In genomic region chr7:129948877-129949291, GRCh38 we compare ENCODE assay signal across 9 cellular contexts. TPM values are rescaled to one million over a fixed set of nuclear protein-coding genes. Genes with fewer than 3 reads are reported as not detected.
A peak's percentile ranks its signal among the peaks of the same experiment; 100 is the strongest.
DNase-seq lines count a peak whose midpoint lies in the region; ATAC-seq and TF ChIP-seq lines count a peak whose summit lies in the region.
"Had no signal": no experiment of that assay in that cellular context is flagged by ENCODE, and none has a peak within 500 bp of the region (broad histone marks: within the 10 kb centered on the region; RNA-seq: fewer than 3 reads in every experiment).

No MANE protein-coding gene starts in this region.

- H3K4me3 Mint-ChIP-seq in CD8-positive, alpha-beta T cell: no peak overlapping the region
- no peak overlapping the region for H3K4me3 Mint-ChIP-seq in activated T-cell treated with anti-CD3 and anti-CD28 coated beads, Interleukin-2, amount 50 U/mL, for 72 hours
- no peak overlapping the region for H3K4me3 Mint-ChIP-seq in naive B cell
- H3K4me3 Mint-ChIP-seq in stimulated activated effector memory CD8-positive, alpha-beta T cell treated with anti-CD3 and anti-CD28 coated beads, Interleukin-12 subunit alpha, Interleukin-12 subunit beta, amount 100 ng/mL, for 72 hours: no peak overlapping the region
- H3K4me3 Mint-ChIP-seq: dendritic cell treated with granulocyte-macrophage colony-stimulating factor and Interleukin-4, amounts not matched to agents 40 ng/mL and 50 ng/mL, for 4 days had no signal

- peaks cover 76% of the 10 kb centered on the region for H3K79me2 ChIP-seq in fibroblast of lung (ENCODE audit: control insufficient read depth, insufficient read depth, low read length)

- POLR2A ChIA-PET in CD8-positive, alpha-beta T cell (lab: Charles Lee): interaction anchor here (0.9 to 1.3 kb wide), 3 partner anchors 10 to 68 kb away, joined by 3 read pairs; no protein-coding TSS in a partner anchor

- peak overlapping the region; percentile 28 for H3K9ac ChIP-seq in fibroblast of lung (ENCODE audit: insufficient read depth, low read length)

- peak overlapping the region; percentile 84 for H3K4me2 ChIP-seq in fibroblast of lung (ENCODE audit: extremely low read depth, insufficient read depth, low read length)

- no peaks in the 10 kb centered on the region for H3K27me3 Mint-ChIP-seq in CD8-positive, alpha-beta T cell (ENCODE audit: low read depth)
- no peaks in the 10 kb centered on the region for H3K27me3 Mint-ChIP-seq in activated T-cell treated with anti-CD3 and anti-CD28 coated beads, Interleukin-2, amount 50 U/mL, for 72 hours (ENCODE audit: low read depth)
- no peaks in the 10 kb centered on the region for H3K27me3 Mint-ChIP-seq in naive B cell
- H3K27me3 Mint-ChIP-seq: dendritic cell treated with granulocyte-macrophage colony-stimulating factor and Interleukin-4, amounts not matched to agents 40 ng/mL and 50 ng/mL, for 4 days had no signal

- H3K36me3 Mint-ChIP-seq in CD8-positive, alpha-beta T cell: peaks cover 25% of the 10 kb centered on the region
- peaks cover 4 to 6% of the 10 kb centered on the region in 2 donors for H3K36me3 Mint-ChIP-seq in activated T-cell treated with anti-CD3 and anti-CD28 coated beads, Interleukin-2, amount 50 U/mL, for 72 hours (ENCODE audit: insufficient read depth in 2 of 2)
- H3K36me3 Mint-ChIP-seq in naive B cell: peaks cover 8 to 14% of the 10 kb centered on the region in 2 donors
- peaks cover 30% of the 10 kb centered on the region for H3K36me3 Mint-ChIP-seq in stimulated activated effector memory CD8-positive, alpha-beta T cell treated with anti-CD3 and anti-CD28 coated beads, Interleukin-12 subunit alpha, Interleukin-12 subunit beta, amount 100 ng/mL, for 72 hours

- no peaks in the 10 kb centered on the region for H3K9me3 ChIP-seq in CD8-positive, alpha-beta T cell (ENCODE audit: low read length)
- no peaks in the 10 kb centered on the region for H3K9me3 ChIP-seq in fibroblast of lung (ENCODE audit: control insufficient read depth, insufficient read depth, low read depth, low read length)

- H4K20me1 ChIP-seq in fibroblast of lung (ENCODE audit: control insufficient read depth, extremely low read depth, insufficient read depth, low read length): peaks cover 3% of the 10 kb centered on the region

- CTCF ChIA-PET in CD8-positive, alpha-beta T cell (lab: Charles Lee): interaction anchor here (1.3 to 1.4 kb wide), 2 partner anchors 15 to 122 kb away, joined by 3 to 5 read pairs; no protein-coding TSS in a partner anchor

- ATAC-seq in CD8-positive, alpha-beta T cell: peak; percentile 70
- ATAC-seq in GM19463 (IDR thresholded peaks at IDR 0.05; ENCODE audit: unreplicated experiment): peak; percentile 51
- peak; percentile 66 to 68 for ATAC-seq in activated T-cell treated with anti-CD3 and anti-CD28 coated beads, Interleukin-2, amount 50 U/mL, for 72 hours (replicated peaks in 1 of 2)
- ATAC-seq in naive B cell (ENCODE audit: low read depth in 2 of 2): peak; percentile 68 to 70
- ATAC-seq in stimulated activated effector memory CD8-positive, alpha-beta T cell treated with anti-CD3 and anti-CD28 coated beads, Interleukin-12 subunit alpha, Interleukin-12 subunit beta, amount 100 ng/mL, for 72 hours: peak; percentile 74

- intact Hi-C loops in CD8-positive, alpha-beta T cell (cut with DNase I, micrococcal nuclease): loop anchor here (1.0 to 5.0 kb wide), 3 partner anchors 42 to 725 kb away; no protein-coding TSS in a partner anchor

- no peak for TF ChIP-seq CTCF in CD8-positive, alpha-beta T cell (IDR thresholded peaks at IDR 0.05)
- TF ChIP-seq CTCF in fibroblast of lung (conservative IDR thresholded peaks at IDR 0.05 in 1 of 2, IDR thresholded peaks at IDR 0.05 in 1 of 2; ENCODE audit: low read depth in 1 of 2, low read length in 2 of 2): no peak

- H3K27me3 ChIP-seq in CD8-positive, alpha-beta T cell (ENCODE audit: insufficient read depth, low read length): no peaks in the 10 kb centered on the region
- H3K27me3 ChIP-seq in fibroblast of lung (ENCODE audit: control insufficient read depth, insufficient read depth, low read length): no peaks in the 10 kb centered on the region

- peak overlapping the region; percentile 91 for H3K27ac ChIP-seq in CD8-positive, alpha-beta T cell (ENCODE audit: low read depth, low read length)
- H3K27ac ChIP-seq in fibroblast of lung (ENCODE audit: insufficient read depth, low read length): peak overlapping the region; percentile 86

- H3K4me1 ChIP-seq in CD8-positive, alpha-beta T cell (ENCODE audit: insufficient read depth, low read length): peaks cover 42% of the 10 kb centered on the region
- peaks cover 12% of the 10 kb centered on the region for H3K4me1 ChIP-seq in fibroblast of lung (ENCODE audit: control insufficient read depth, extremely low read depth, insufficient read depth, low read length)

- H3K4me1 Mint-ChIP-seq in CD8-positive, alpha-beta T cell (ENCODE audit: low read depth): peaks cover 31% of the 10 kb centered on the region
- peaks cover 32% of the 10 kb centered on the region for H3K4me1 Mint-ChIP-seq in activated T-cell treated with anti-CD3 and anti-CD28 coated beads, Interleukin-2, amount 50 U/mL, for 72 hours (ENCODE audit: low read depth)
- peaks cover 12 to 22% (median 14%) of the 10 kb centered on the region in 3 donors for H3K4me1 Mint-ChIP-seq in naive B cell
- H3K4me1 Mint-ChIP-seq in stimulated activated effector memory CD8-positive, alpha-beta T cell treated with anti-CD3 and anti-CD28 coated beads, Interleukin-12 subunit alpha, Interleukin-12 subunit beta, amount 100 ng/mL, for 72 hours: peaks cover 6% of the 10 kb centered on the region

- H3K27ac Mint-ChIP-seq in CD8-positive, alpha-beta T cell: no peak overlapping the region
- no peak overlapping the region for H3K27ac Mint-ChIP-seq in activated T-cell treated with anti-CD3 and anti-CD28 coated beads, Interleukin-2, amount 50 U/mL, for 72 hours
- H3K27ac Mint-ChIP-seq in naive B cell: no peak overlapping the region
- no peak overlapping the region for H3K27ac Mint-ChIP-seq in stimulated activated effector memory CD8-positive, alpha-beta T cell treated with anti-CD3 and anti-CD28 coated beads, Interleukin-12 subunit alpha, Interleukin-12 subunit beta, amount 100 ng/mL, for 72 hours
- H3K27ac Mint-ChIP-seq: dendritic cell treated with granulocyte-macrophage colony-stimulating factor and Interleukin-4, amounts not matched to agents 40 ng/mL and 50 ng/mL, for 4 days had no signal

- DNase-seq in CD8-positive, alpha-beta T cell: peak; percentile 47 to 84 (median 78)
- DNase-seq in HT1080 (ENCODE audit: low read depth): peak; percentile 90
- DNase-seq in OCI-M2 (lab: John Stamatoyannopoulos, UW; ENCODE audit: unreplicated experiment): peak; percentile 41
- DNase-seq in activated T-cell treated with anti-CD3 and anti-CD28 coated beads, Interleukin-2, amount 50 U/mL, for 72 hours: peak; percentile 80 to 82
- DNase-seq in fibroblast of lung (ENCODE audit: low read depth in 2 of 2): peak; percentile 91 to 98
- DNase-seq in naive B cell: peak; percentile 76
- peak; percentile 53 to 81 for DNase-seq in stimulated activated effector memory CD8-positive, alpha-beta T cell treated with anti-CD3 and anti-CD28 coated beads, Interleukin-12 subunit alpha, Interleukin-12 subunit beta, amount 100 ng/mL, for 72 hours (ENCODE audit: low spot score in 2 of 2)

- H3K4me3 ChIP-seq in CD8-positive, alpha-beta T cell (ENCODE audit: low read depth, low read length): peak overlapping the region; percentile 83
- H3K4me3 ChIP-seq in fibroblast of lung (replicated peaks in 1 of 4; ENCODE audit: control extremely low read depth in 1 of 4, insufficient read depth in 1 of 4, low read depth in 3 of 4, low read length in 4 of 4): peak overlapping the region; percentile 33 to 93 (median 83)

- no peaks in the 10 kb centered on the region for H3K9me3 Mint-ChIP-seq in CD8-positive, alpha-beta T cell
- H3K9me3 Mint-ChIP-seq in activated T-cell treated with anti-CD3 and anti-CD28 coated beads, Interleukin-2, amount 50 U/mL, for 72 hours: no peaks in the 10 kb centered on the region
- peaks cover 0 to 4% (median 2%) of the 10 kb centered on the region in 7 donors for H3K9me3 Mint-ChIP-seq in naive B cell
- H3K9me3 Mint-ChIP-seq in stimulated activated effector memory CD8-positive, alpha-beta T cell treated with anti-CD3 and anti-CD28 coated beads, Interleukin-12 subunit alpha, Interleukin-12 subunit beta, amount 100 ng/mL, for 72 hours: no peaks in the 10 kb centered on the region
- H3K9me3 Mint-ChIP-seq: dendritic cell treated with granulocyte-macrophage colony-stimulating factor and Interleukin-4, amounts not matched to agents 40 ng/mL and 50 ng/mL, for 4 days had no signal

- H2AFZ ChIP-seq in fibroblast of lung (ENCODE audit: low read length): no peak overlapping the region

- no peaks in the 10 kb centered on the region for H3K36me3 ChIP-seq in CD8-positive, alpha-beta T cell (ENCODE audit: insufficient read depth, low read length)
- no peaks in the 10 kb centered on the region for H3K36me3 ChIP-seq in fibroblast of lung (ENCODE audit: control insufficient read depth, insufficient read depth, low read length)

RNA-seq across cellular contexts. Expression of gene UBE2H, which starts 3.9 kb away (rescaled TPM):
- 10 to 100 TPM; 53.7 to 63.6 TPM for total RNA-seq in CD8-positive, alpha-beta T cell
- 44.8 and 48.6 TPM in 2 replicates for total RNA-seq in HT1080 (2014; rRNA removed; shearing (Covaris generic))
- polyA plus RNA-seq in HT1080 (2015; cell fraction: cytosol; rRNA removed): 67.6 and 82.2 TPM in 2 replicates
- 62.6 and 73.9 TPM in 2 replicates for polyA plus RNA-seq in HT1080 (2015; cell fraction: nucleus; rRNA removed)
- total RNA-seq in activated T-cell treated with anti-CD3 and anti-CD28 coated beads, Interleukin-2, amount 50 U/mL, for 72 hours: 10 to 100 TPM; 53.2 to 60.9 TPM
- total RNA-seq in fibroblast of lung: 64.2 and 102 TPM in 2 replicates
- polyA plus RNA-seq in fibroblast of lung: 59.3 and 76.0 TPM in 2 replicates
- 39.7 and 46.5 TPM in 2 replicates for polyA plus RNA-seq in fibroblast of lung (2012)
- 22.0 and 31.4 TPM in 2 replicates for polyA minus RNA-seq in fibroblast of lung (ENCODE audit: low replicate concordance)
- polyA plus RNA-seq in naive B cell (ENCODE audit: low read depth in 6 of 6): 10 to 100 TPM; 35.9 to 86.8 (median 55.6) TPM

Comparison
In these comparisons a context has a peak if more than half of its experiments do, and no peak if none do; other contexts are left out.
1. Peak in every context shown above with its lines: DNase-seq, ATAC-seq, H3K4me3 ChIP-seq and H3K27ac ChIP-seq.
2. DNase-seq: peak in every context shown above with its lines; median percentile 94 in fibroblast of lung; 90 in HT1080; 81 in activated T-cell treated with anti-CD3 and anti-CD28 coated beads, Interleukin-2, amount 50 U/mL, for 72 hours; 78 in CD8-positive, alpha-beta T cell; 76 in naive B cell; 67 in stimulated activated effector memory CD8-positive, alpha-beta T cell treated with anti-CD3 and anti-CD28 coated beads, Interleukin-12 subunit alpha, Interleukin-12 subunit beta, amount 100 ng/mL, for 72 hours; 41 in OCI-M2.